ENCODE assay signal across 8 cellular contexts in the genomic region with DNA sequence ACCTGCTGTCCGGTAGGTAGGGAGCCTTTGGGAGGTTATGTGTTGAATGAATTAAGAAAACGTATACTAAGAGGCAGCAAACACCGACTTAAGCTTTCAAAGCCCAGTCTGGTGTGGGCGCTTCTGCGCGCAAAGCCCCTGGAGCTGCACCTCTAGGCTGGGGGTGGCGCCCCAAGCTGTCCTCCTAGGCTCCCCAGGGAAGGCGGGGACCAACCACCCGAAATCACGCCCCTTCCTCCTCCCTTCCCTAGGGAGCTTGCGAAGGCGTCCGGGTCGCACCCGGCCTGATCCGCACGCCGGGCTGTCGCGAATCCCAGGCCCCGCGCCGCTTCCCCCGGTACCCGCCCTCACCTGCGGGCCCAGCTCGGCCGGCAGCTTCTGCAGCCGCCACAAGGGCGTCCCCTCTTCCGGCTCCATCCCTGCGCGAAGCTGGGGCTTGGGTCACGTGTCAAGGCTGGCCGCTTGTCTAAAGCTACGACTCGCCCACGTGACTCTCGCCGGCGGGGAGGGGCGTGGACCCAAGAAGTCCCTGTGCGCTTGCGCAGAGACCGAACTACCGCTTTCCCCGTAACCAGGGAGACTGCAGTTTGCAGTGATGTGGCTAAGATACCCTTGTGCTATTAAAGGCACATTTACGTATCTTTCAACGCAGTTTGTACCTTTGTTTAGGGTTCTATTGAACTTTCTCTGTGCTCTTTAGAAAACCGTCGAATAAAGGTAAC. TPM values are rescaled to one million over a fixed set of nuclear protein-coding genes. Genes with fewer than 3 reads are reported as not detected.
A peak's percentile ranks its signal among the peaks of the same experiment; 100 is the strongest.
DNase-seq lines count a peak whose midpoint lies in the region; ATAC-seq and TF ChIP-seq lines count a peak whose summit lies in the region.

A gene (minus strand): TSS at position 468 of the 722 bp plus-strand sequence. CDS start 51 bp downstream, at position 417.

- intact Hi-C loops in mammary epithelial cell (cut with micrococcal nuclease): loop anchor here (1.0 kb wide), 3 partner anchors 22 to 101 kb away; a partner anchor contains a TSS

- peaks cover 21% of the 10 kb centered on the region for H3K79me2 ChIP-seq in mammary epithelial cell (ENCODE audit: insufficient read depth, low read length)

- H3K36me3 ChIP-seq in mammary epithelial cell (ENCODE audit: insufficient read depth, low read length) (peaks cover 10% of the 10 kb centered on the region), skeletal muscle tissue (ENCODE audit: control insufficient read depth in 3 of 3, insufficient read depth in 3 of 3, low read length in 3 of 3) (peaks cover 0 to 2% (median 0%) of the 10 kb centered on the region in 3 donors)

- ATAC-seq in GM18873 (IDR thresholded peaks at IDR 0.05; ENCODE audit: low FRiP score, unreplicated experiment) (peak; percentile 91), HG03139 (IDR thresholded peaks at IDR 0.05; ENCODE audit: unreplicated experiment) (peak; percentile 88)

- under 1% methylated on average over 23 of the region's 51 CpGs for WGBS in mammary epithelial cell (ENCODE audit: low coverage, missing lambda C conversion rate)

- H3K4me3 ChIP-seq in mammary epithelial cell (replicated peaks in 1 of 3; ENCODE audit: insufficient read depth in 1 of 3, low read depth in 2 of 3, low read length in 3 of 3) (peak within 1 kb of the TSS; percentile 64 to 79 (median 73)), iPS-18c (ENCODE audit: insufficient read depth, low read depth, low read length) (peak within 1 kb of the TSS; percentile 67), skeletal muscle tissue (ENCODE audit: low read length in 3 of 3) (peak within 1 kb of the TSS; percentile 75 to 95 (median 79))

- CTCF ChIA-PET in mammary epithelial cell (lab: Charles Lee; ENCODE audit: low non-redundant PET): interaction anchor here (0.5 to 1.0 kb wide), 4 partner anchors 21 to 102 kb away, joined by 3 to 6 read pairs (median 4); a partner anchor contains a TSS

- in situ Hi-C loops in mammary epithelial cell (cut with MboI; ENCODE audit: low sequenced_read_pairs in 2 of 2): no loop called here

- dilution Hi-C loops in mammary epithelial cell (cut with HindIII; ENCODE audit: low sequenced_read_pairs): no loop called here

- no TSS peak for BruUV-seq in mammary epithelial cell (replicated peaks; lab: Mats Ljungman, UMichigan)

- TF ChIP-seq CTCF in VCaP (conservative IDR thresholded peaks at IDR 0.05): peak; percentile 31
- peak in 1 of 2 donors; percentile 35 for TF ChIP-seq CTCF in mammary epithelial cell (conservative IDR thresholded peaks at IDR 0.05 in 1 of 2, IDR thresholded peaks at IDR 0.05 in 1 of 2; ENCODE audit: extremely low read depth in 1 of 2, insufficient read depth in 1 of 2, low read depth in 1 of 2, low read length in 2 of 2)

- DNase-seq in AG08395 (ENCODE audit: low spot score) (peak; percentile 98), NCI-H2196 treated with DMSO at 0.1 percent for 48 hours (lab: John Stamatoyannopoulos, UW; ENCODE audit: unreplicated experiment) (peak; percentile 93), mammary epithelial cell (peak; percentile 94)

- H2AFZ ChIP-seq in mammary epithelial cell (ENCODE audit: low read depth, low read length): peak within 1 kb of the TSS; percentile 93

- H3K9me3 ChIP-seq in mammary epithelial cell (replicated peaks; ENCODE audit: insufficient read depth, low read length) (no peaks in the 10 kb centered on the region), iPS-18c (ENCODE audit: control insufficient read depth, insufficient read depth, low read length) (no peaks in the 10 kb centered on the region), skeletal muscle tissue (ENCODE audit: control insufficient read depth in 3 of 3, low read length in 3 of 3) (no peaks in the 10 kb centered on the region)

- peak within 1 kb of the TSS; percentile 84 for H3K4me2 ChIP-seq in mammary epithelial cell (ENCODE audit: insufficient read depth, low read depth, low read length)

- H3K9ac ChIP-seq in mammary epithelial cell (ENCODE audit: insufficient read depth, low read length) (peak within 1 kb of the TSS; percentile 73), skeletal muscle tissue (ENCODE audit: low read depth in 1 of 3, low read length in 3 of 3) (peak within 1 kb of the TSS; percentile 72 to 84 (median 81))

- no peaks in the 10 kb centered on the region for H4K20me1 ChIP-seq in mammary epithelial cell (ENCODE audit: insufficient read depth, low read length)

- H3K4me1 ChIP-seq in mammary epithelial cell (ENCODE audit: insufficient read depth, low read length) (peaks cover 13% of the 10 kb centered on the region), skeletal muscle tissue (ENCODE audit: control insufficient read depth in 3 of 3, insufficient read depth in 3 of 3, low read length in 3 of 3) (peaks cover 0 to 4% (median 0%) of the 10 kb centered on the region in 3 donors)

- H3K27me3 ChIP-seq in mammary epithelial cell (ENCODE audit: insufficient read depth, low read length): no peaks in the 10 kb centered on the region
- H3K27me3 ChIP-seq in skeletal muscle tissue (ENCODE audit: control insufficient read depth in 3 of 3, insufficient read depth in 3 of 3, low read length in 3 of 3): no peaks in the 10 kb centered on the region

- H3K27ac ChIP-seq in VCaP (peak within 1 kb of the TSS; percentile 76), mammary epithelial cell (ENCODE audit: insufficient read depth, low read depth, low read length) (peak within 1 kb of the TSS; percentile 80), skeletal muscle tissue (ENCODE audit: low read depth, low read length) (peak within 1 kb of the TSS; percentile 37)

RNA-seq across cellular contexts. Expression of the gene that starts here (rescaled TPM):
- total RNA-seq in mammary epithelial cell: 10 to 100 TPM; 27.2 to 29.5 TPM
- polyA plus RNA-seq in mammary epithelial cell: 12.7 TPM
- 4.2 TPM for polyA minus RNA-seq in mammary epithelial cell
- total RNA-seq in skeletal muscle tissue: 4.7 TPM

Comparison
In these comparisons a context has a peak if more than half of its experiments do, and no peak if none do; other contexts are left out.
1. Peak in every context shown above with its lines: DNase-seq, ATAC-seq, H3K4me3 ChIP-seq and H3K27ac ChIP-seq.